2 cellular contexts compared by ENCODE assay signal in the genomic region with DNA sequence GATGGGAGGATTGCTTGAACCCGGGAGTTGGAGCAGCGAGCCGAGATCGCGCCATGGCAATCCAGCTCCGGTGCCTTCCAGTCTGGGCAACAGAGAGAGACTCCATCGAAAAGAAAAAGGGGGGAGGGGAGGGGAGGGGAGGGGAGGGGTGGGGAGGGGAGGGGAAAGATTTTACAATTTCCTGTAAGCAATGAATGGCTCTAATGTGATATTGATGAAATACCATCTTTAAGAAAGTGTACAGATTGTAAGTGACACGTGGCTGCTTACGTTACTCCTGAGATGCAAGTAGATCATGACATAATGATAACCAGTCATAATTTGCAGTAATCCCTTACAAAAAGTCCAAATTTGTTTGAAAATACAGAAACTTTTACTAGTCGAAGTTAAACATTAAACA.
A peak's percentile ranks its signal among the peaks of the same experiment; 100 is the strongest.
TF ChIP-seq lines count a peak whose summit lies in the region.

No MANE protein-coding gene starts in this region.

TF ChIP-seq in HEK293, 187 proteins besides CTCF, POLR2A, EP300 and RAD21:
- TF ChIP-seq, protein P1, sequence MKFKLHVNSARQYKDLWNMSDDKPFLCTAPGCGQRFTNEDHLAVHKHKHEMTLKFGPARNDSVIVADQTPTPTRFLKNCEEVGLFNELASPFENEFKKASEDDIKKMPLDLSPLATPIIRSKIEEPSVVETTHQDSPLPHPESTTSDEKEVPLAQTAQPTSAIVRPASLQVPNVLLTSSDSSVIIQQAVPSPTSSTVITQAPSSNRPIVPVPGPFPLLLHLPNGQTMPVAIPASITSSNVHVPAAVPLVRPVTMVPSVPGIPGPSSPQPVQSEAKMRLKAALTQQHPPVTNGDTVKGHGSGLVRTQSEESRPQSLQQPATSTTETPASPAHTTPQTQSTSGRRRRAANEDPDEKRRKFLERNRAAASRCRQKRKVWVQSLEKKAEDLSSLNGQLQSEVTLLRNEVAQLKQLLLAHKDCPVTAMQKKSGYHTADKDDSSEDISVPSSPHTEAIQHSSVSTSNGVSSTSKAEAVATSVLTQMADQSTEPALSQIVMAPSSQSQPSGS (tag by site-specific recombination; IDR thresholded peaks at IDR 0.05; ENCODE audit: low read depth) = 0 out of 2 replicates have a peak, but pooled peaks have one; percentile 31
- TF ChIP-seq, protein P2, sequence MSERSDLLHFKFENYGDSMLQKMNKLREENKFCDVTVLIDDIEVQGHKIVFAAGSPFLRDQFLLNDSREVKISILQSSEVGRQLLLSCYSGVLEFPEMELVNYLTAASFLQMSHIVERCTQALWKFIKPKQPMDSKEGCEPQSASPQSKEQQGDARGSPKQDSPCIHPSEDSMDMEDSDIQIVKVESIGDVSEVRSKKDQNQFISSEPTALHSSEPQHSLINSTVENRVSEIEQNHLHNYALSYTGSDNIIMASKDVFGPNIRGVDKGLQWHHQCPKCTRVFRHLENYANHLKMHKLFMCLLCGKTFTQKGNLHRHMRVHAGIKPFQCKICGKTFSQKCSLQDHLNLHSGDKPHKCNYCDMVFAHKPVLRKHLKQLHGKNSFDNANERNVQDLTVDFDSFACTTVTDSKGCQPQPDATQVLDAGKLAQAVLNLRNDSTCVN (tag by site-specific recombination; optimal IDR thresholded peaks at IDR 0.05) = no peak
TF ChIP-seq in HEK293: peak in this region for 1.

TF ChIP-seq in H1, 55 proteins besides CTCF, POLR2A, EP300 and RAD21 (continued from another document):
- TF ChIP-seq, protein P3, sequence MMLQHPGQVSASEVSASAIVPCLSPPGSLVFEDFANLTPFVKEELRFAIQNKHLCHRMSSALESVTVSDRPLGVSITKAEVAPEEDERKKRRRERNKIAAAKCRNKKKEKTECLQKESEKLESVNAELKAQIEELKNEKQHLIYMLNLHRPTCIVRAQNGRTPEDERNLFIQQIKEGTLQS (IDR thresholded peaks at IDR 0.05; ENCODE audit: insufficient read depth, low read depth, low read length) = no peak
- TF ChIP-seq SRF (IDR thresholded peaks at IDR 0.05; ENCODE audit: low read depth, low read length) (no peak), RFX5 (IDR thresholded peaks at IDR 0.05; ENCODE audit: borderline replicate concordance, low read depth, low read length) (no peak), CBX8 (IDR thresholded peaks at IDR 0.05; ENCODE audit: borderline replicate concordance, low read depth, low read length) (no peak), SUZ12 (IDR thresholded peaks at IDR 0.05; ENCODE audit: low read length) (no peak), NANOG (IDR thresholded peaks at IDR 0.05; ENCODE audit: insufficient read depth, low read depth, low read length, poor library complexity, severe bottlenecking) (no peak), CHD1 (IDR thresholded peaks at IDR 0.05; ENCODE audit: low read depth, low read length) (no peak), SIN3A (conservative IDR thresholded peaks at IDR 0.05 in 1 of 2, IDR thresholded peaks at IDR 0.05 in 1 of 2; ENCODE audit: low read depth in 1 of 2, low read length in 2 of 2) (no peak), HDAC2 (IDR thresholded peaks at IDR 0.05; ENCODE audit: borderline replicate concordance in 1 of 2, low read depth in 2 of 2, low read length in 2 of 2) (no peak), POLR2AphosphoS5 (IDR thresholded peaks at IDR 0.05; ENCODE audit: low read depth, low read length) (no peak), TAF1 (IDR thresholded peaks at IDR 0.05; ENCODE audit: low read depth, low read length) (no peak), KDM1A (IDR thresholded peaks at IDR 0.05; ENCODE audit: borderline replicate concordance, low read length) (no peak)
- TF ChIP-seq, protein P4, sequence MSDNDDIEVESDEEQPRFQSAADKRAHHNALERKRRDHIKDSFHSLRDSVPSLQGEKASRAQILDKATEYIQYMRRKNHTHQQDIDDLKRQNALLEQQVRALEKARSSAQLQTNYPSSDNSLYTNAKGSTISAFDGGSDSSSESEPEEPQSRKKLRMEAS (IDR thresholded peaks at IDR 0.05) = no peak
- TF ChIP-seq, protein P1 (IDR thresholded peaks at IDR 0.05; ENCODE audit: low read length) = no peak
- TF ChIP-seq, protein P5, sequence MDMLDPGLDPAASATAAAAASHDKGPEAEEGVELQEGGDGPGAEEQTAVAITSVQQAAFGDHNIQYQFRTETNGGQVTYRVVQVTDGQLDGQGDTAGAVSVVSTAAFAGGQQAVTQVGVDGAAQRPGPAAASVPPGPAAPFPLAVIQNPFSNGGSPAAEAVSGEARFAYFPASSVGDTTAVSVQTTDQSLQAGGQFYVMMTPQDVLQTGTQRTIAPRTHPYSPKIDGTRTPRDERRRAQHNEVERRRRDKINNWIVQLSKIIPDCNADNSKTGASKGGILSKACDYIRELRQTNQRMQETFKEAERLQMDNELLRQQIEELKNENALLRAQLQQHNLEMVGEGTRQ (IDR thresholded peaks at IDR 0.05; ENCODE audit: low read length) = no peak
